8 cellular contexts compared by ENCODE assay signal in genomic region chr2:174248998-174249592, GRCh38. TPM values are rescaled to one million over a fixed set of nuclear protein-coding genes. Genes with fewer than 3 reads are reported as not detected.
A peak's percentile ranks its signal among the peaks of the same experiment; 100 is the strongest.
DNase-seq lines count a peak whose midpoint lies in the region; ATAC-seq, FAIRE-seq and TF ChIP-seq lines count a peak whose summit lies in the region.

No MANE protein-coding gene starts in this region.

- intact Hi-C loops in right cardiac atrium (cut with DNase I): no loop called here

- H3K27me3 Mint-ChIP-seq in WTC11 (ENCODE audit: low read depth): peaks cover 17% of the 10 kb centered on the region

- H3K4me1 ChIP-seq in HEK293 (ENCODE audit: control insufficient read depth, insufficient read depth, low read length): peaks cover 6% of the 10 kb centered on the region; the same call in 1 of the 2 replicates
- H3K4me1 ChIP-seq in right cardiac atrium (ENCODE audit: control insufficient read depth, insufficient read depth, low read length): no peaks in the 10 kb centered on the region
- H3K4me1 ChIP-seq in small intestine (ENCODE audit: control insufficient read depth in 2 of 2, insufficient read depth in 1 of 2, low read depth in 1 of 2, low read length in 1 of 2): peaks cover 0 to 4% of the 10 kb centered on the region in 2 donors

- WGBS in right cardiac atrium: 56% methylated on average over 16 of the region's 16 CpGs
- WGBS in small intestine, 3 donors: 59 to 60% (median 60%) methylated on average over 16 of the region's 16 CpGs

- no peak for FAIRE-seq in small intestine (lab: Jason Lieb, UNC)
- no peak for FAIRE-seq in H54 (lab: Jason Lieb, UNC)

- H3K9me3 Mint-ChIP-seq in WTC11: no peaks in the 10 kb centered on the region

- peaks cover 11% of the 10 kb centered on the region for H3K36me3 Mint-ChIP-seq in WTC11

- TF ChIP-seq CTCF in HEK293 (tag by site-specific recombination; IDR thresholded peaks at IDR 0.05) (no peak), WTC11 (IDR thresholded peaks at IDR 0.05) (no peak)

- ATAC-seq in WTC11 (no peak), right cardiac atrium (no peak)

- H3K9me3 ChIP-seq in HEK293 (ENCODE audit: control insufficient read depth, insufficient read depth, low read depth, low read length) (no peaks in the 10 kb centered on the region), right cardiac atrium (ENCODE audit: control insufficient read depth, low read length) (no peaks in the 10 kb centered on the region), small intestine (ENCODE audit: control insufficient read depth, low read depth) (no peaks in the 10 kb centered on the region)

- POLR2A ChIA-PET in HEK293 (lab: Yijun Ruan, JAX): interaction anchor here (0.6 to 1.7 kb wide), 15 partner anchors 9 to 283 kb away, joined by 3 to 5 read pairs (median 3); no protein-coding TSS in a partner anchor
- POLR2A ChIA-PET in WTC11 (lab: Charles Lee): interaction anchor here (0.8 to 1.2 kb wide), 2 partner anchors 12 to 70 kb away, joined by 3 to 4 read pairs; no protein-coding TSS in a partner anchor

- peaks cover 22% of the 10 kb centered on the region for H3K4me1 Mint-ChIP-seq in WTC11

- CTCF ChIA-PET in HEK293 (lab: Yijun Ruan, JAX) (interaction anchor here (0.6 to 1.0 kb wide), 4 partner anchors 16 to 509 kb away, joined by 3 read pairs; no protein-coding TSS in a partner anchor), WTC11 (lab: Charles Lee) (interaction anchor here (0.7 to 1.8 kb wide), 5 partner anchors 58 to 92 kb away, joined by 3 to 17 read pairs (median 4); no protein-coding TSS in a partner anchor)

- TF ChIP-seq POLR2A in H54 (IDR thresholded peaks at IDR 0.05; ENCODE audit: low read depth, low read length): no peak

- peaks cover 5 to 21% of the 10 kb centered on the region in 2 experiments; a peak in 2 of 3 replicates for H3K36me3 ChIP-seq in HEK293 (ENCODE audit: control insufficient read depth in 2 of 2, insufficient read depth in 1 of 2, low read length in 2 of 2)
- no peaks in the 10 kb centered on the region for H3K36me3 ChIP-seq in small intestine (ENCODE audit: control insufficient read depth in 2 of 2, insufficient read depth in 2 of 2, low read length in 2 of 2)

- H3K4me3 ChIP-seq in HEK293 (ENCODE audit: low read depth, low read length) (peak overlapping the region; percentile 43), right cardiac atrium (ENCODE audit: low read length) (peak overlapping the region; percentile 77), small intestine (ENCODE audit: low read depth in 1 of 2, low read length in 2 of 2) (peak overlapping the region in 1 of 2 donors; percentile 63)

- H3K4me3 Mint-ChIP-seq in WTC11: peak overlapping the region; percentile 71

- peak overlapping the region; percentile 89 for H3K27ac Mint-ChIP-seq in WTC11

- H3K27ac ChIP-seq in HEK293 (ENCODE audit: extremely low read depth, low read depth, low read length) (peak overlapping the region; percentile 73), right cardiac atrium (ENCODE audit: low read length) (peak overlapping the region; percentile 87), small intestine (ENCODE audit: low read depth in 1 of 2, low read length in 1 of 2) (peak overlapping the region; percentile 65 to 91)

- DNase-seq in WTC11 (ENCODE audit: low spot score): no peak
- no peak for DNase-seq in right cardiac atrium
- no peak for DNase-seq in small intestine
- DNase-seq in H54 (ENCODE audit: insufficient read length, low spot score): no peak
- DNase-seq in NCI-H526 treated with DMSO at 0.1 percent for 48 hours (lab: John Stamatoyannopoulos, UW): no peak
- no peak for DNase-seq in putamen (ENCODE audit: low spot score)
- DNase-seq in NCI-H1694 treated with DMSO at 0.1 percent for 48 hours (lab: John Stamatoyannopoulos, UW): no peak

- H3K27me3 ChIP-seq in right cardiac atrium (ENCODE audit: control insufficient read depth, insufficient read depth) (no peaks in the 10 kb centered on the region), small intestine (ENCODE audit: control insufficient read depth in 2 of 2, insufficient read depth in 2 of 2, low read length in 2 of 2) (no peaks in the 10 kb centered on the region)

TF ChIP-seq in HEK293, 187 proteins besides CTCF, POLR2A, EP300 and RAD21 (continues in another document):
- TF ChIP-seq ZNF366 (tag by site-specific recombination; conservative IDR thresholded peaks at IDR 0.05): no peak
- TF ChIP-seq ZNF239 (tag by site-specific recombination; IDR thresholded peaks at IDR 0.05): no peak
- TF ChIP-seq ZNF362 (tag by site-specific recombination; IDR thresholded peaks at IDR 0.05): no peak
- no peak for TF ChIP-seq WT1 (tag by site-specific recombination; IDR thresholded peaks at IDR 0.05)
- no peak for TF ChIP-seq KLF17 (tag by site-specific recombination; IDR thresholded peaks at IDR 0.05)
- no peak for TF ChIP-seq MZF1 (tag by site-specific recombination; IDR thresholded peaks at IDR 0.05; ENCODE audit: borderline replicate concordance)

TF ChIP-seq in WTC11, 78 proteins besides CTCF, POLR2A, EP300 and RAD21:
- TF ChIP-seq ATF3 (CRISPR knock-in tag; conservative IDR thresholded peaks at IDR 0.05) (no peak), CREB1 (CRISPR knock-in tag; IDR thresholded peaks at IDR 0.05) (no peak), NFE2L1 (CRISPR knock-in tag; IDR thresholded peaks at IDR 0.05) (no peak), ZNF232 (CRISPR knock-in tag; IDR thresholded peaks at IDR 0.05) (no peak), MYBL2 (CRISPR knock-in tag; IDR thresholded peaks at IDR 0.05) (no peak), NFYB (CRISPR knock-in tag; conservative IDR thresholded peaks at IDR 0.05; ENCODE audit: low read depth) (no peak), USF1 (CRISPR knock-in tag; IDR thresholded peaks at IDR 0.05) (0 out of 2 replicates have a peak, but pooled peaks have one; percentile 2), PRRX2 (CRISPR knock-in tag; IDR thresholded peaks at IDR 0.05) (no peak), ARID4B (CRISPR knock-in tag; IDR thresholded peaks at IDR 0.05; ENCODE audit: borderline replicate concordance) (0 out of 2 replicates have a peak, but pooled peaks have one; percentile 16), TEAD1 (CRISPR knock-in tag; IDR thresholded peaks at IDR 0.05) (no peak)

RNA-seq across cellular contexts. Expression of gene OLA1, which starts 0.8 kb away (rescaled TPM):
- total RNA-seq in WTC11 (2021): 104 to 109 TPM (median 107 TPM) in 3 replicates
- total RNA-seq in right cardiac atrium: 10 to 100 TPM; 66.9 to 84.4 (median 73.0) TPM
- polyA plus RNA-seq in right cardiac atrium: 73.6 TPM
- polyA plus RNA-seq in small intestine: 10 to 100 TPM; 60.3 to 93.9 (median 90.1) TPM
